Comparison of ENCODE assay signal across 15 cellular contexts in genomic region chr9:13817754-13818278, GRCh38.
"Had no signal": no experiment of that assay in that cellular context is flagged by ENCODE, and none has a peak within 500 bp of the region (broad histone marks: within the 10 kb centered on the region; RNA-seq: fewer than 3 reads in every experiment).

No MANE protein-coding gene starts in this region.

- H3K36me3 ChIP-seq: cardiac muscle cell, heart right ventricle, lower lobe of right lung, upper lobe of right lung, WERI-Rb-1 had no signal

- H3K4me3 ChIP-seq: cardiac muscle cell, heart right ventricle, lower lobe of right lung, upper lobe of right lung had no signal

- DNase-seq: activated CD4-positive, alpha-beta T cell treated with anti-CD3 and anti-CD28 coated beads for 1 hour; activated CD8-positive, alpha-beta memory T cell treated with anti-CD3 and anti-CD28 coated beads for 24 hours; activated CD8-positive, alpha-beta memory T cell treated with anti-CD3 and anti-CD28 coated beads, Interleukin-2, amount 50 U/mL, for 48 hours; activated effector memory CD4-positive, alpha-beta T cell treated with Interleukin-2 at 50 U/mL for 16 hours; activated naive CD4-positive, alpha-beta T cell treated with anti-CD3 and anti-CD28 coated beads, Interleukin-2, amount 10 ng/mL, durations not matched to agents 7 days and 5 days; activated naive CD8-positive, alpha-beta T cell treated with anti-CD3 and anti-CD28 coated beads, Interleukin-2, amount 50 U/mL, for 24 hours; activated T-cell treated with anti-CD3 and anti-CD28 coated beads, Interleukin-2, amount 50 U/mL, for 48 hours; heart right ventricle; left cardiac atrium; lower lobe of right lung; stimulated activated CD8-positive, alpha-beta memory T cell treated with anti-CD3 and anti-CD28 coated beads, Interleukin-4, amount 100 ng/mL, for 48 hours; stimulated activated naive CD4-positive, alpha-beta T cell; upper lobe of right lung; WERI-Rb-1 had no signal

- ATAC-seq: activated naive CD8-positive, alpha-beta T cell treated with anti-CD3 and anti-CD28 coated beads, Interleukin-2, amount 50 U/mL, for 24 hours; heart right ventricle; left cardiac atrium; lower lobe of right lung; upper lobe of right lung had no signal

- H3K4me1 ChIP-seq: lower lobe of right lung, upper lobe of right lung had no signal

- H3K27ac ChIP-seq: cardiac muscle cell, heart right ventricle, lower lobe of right lung, upper lobe of right lung, WERI-Rb-1 had no signal

- H3K27me3 ChIP-seq: cardiac muscle cell, heart right ventricle, upper lobe of right lung had no signal

- H3K9me3 ChIP-seq: lower lobe of right lung, upper lobe of right lung had no signal
